In the genomic region with DNA sequence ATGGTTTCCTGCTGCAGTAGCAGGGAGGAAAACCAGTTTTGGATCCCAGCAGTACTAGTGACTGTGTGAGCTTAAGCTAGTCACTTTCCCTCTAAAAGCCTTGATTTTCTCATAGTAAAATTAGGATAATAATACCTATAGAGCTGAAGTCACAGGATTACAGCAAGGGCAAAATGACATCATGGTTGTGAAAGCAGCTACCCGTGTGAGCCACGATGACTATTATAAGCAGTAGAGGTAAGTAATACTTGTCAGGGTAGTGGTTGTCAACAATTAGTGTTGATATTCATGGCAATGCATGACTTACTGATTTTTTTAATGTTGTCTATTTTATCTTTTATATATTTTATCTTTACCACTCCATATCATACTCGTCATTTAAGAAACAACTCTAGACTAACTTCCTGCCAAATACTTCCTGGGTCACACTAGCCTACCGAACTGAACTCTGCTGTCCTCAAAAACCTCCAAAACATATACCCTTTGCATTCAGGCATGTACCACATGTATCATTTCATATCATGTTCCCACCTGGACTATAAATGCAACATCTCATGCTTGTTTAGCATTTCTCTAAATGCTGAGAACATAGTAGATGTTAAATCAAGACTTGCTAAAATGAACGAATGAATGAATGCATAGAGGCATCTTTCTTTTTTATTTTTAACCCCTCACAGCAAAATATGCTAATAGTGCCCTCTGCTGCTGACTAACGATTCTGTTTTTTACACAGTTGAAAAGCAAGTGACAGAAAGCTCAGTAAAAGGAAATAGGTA, we compare ENCODE assay signal across 8 cellular contexts.
DNase-seq lines count a peak whose midpoint lies in the region; ATAC-seq, FAIRE-seq and TF ChIP-seq lines count a peak whose summit lies in the region.

No MANE protein-coding gene starts in this region.

- no peaks in the 10 kb centered on the region for H3K9me3 ChIP-seq in small intestine (ENCODE audit: control insufficient read depth, low read depth)

- peak; percentile 59 for TF ChIP-seq CTCF in BJ (IDR thresholded peaks at IDR 0.05; ENCODE audit: insufficient read depth, low read depth, low read length)

- no peak for FAIRE-seq in small intestine (lab: Jason Lieb, UNC)

- H3K27ac ChIP-seq in small intestine (ENCODE audit: low read depth in 1 of 2, low read length in 1 of 2) = no peak overlapping the region

- CTCF ChIA-PET in BJ (lab: Yijun Ruan, JAX) = interaction anchor here (0.6 to 7.7 kb wide), 17 partner anchors 9 to 716 kb away, joined by 3 to 47 read pairs (median 4); no protein-coding TSS in a partner anchor

- peaks cover 20% of the 10 kb centered on the region for H3K27me3 ChIP-seq in BJ (ENCODE audit: control insufficient read depth, insufficient read depth, low read length)
- no peaks in the 10 kb centered on the region for H3K27me3 ChIP-seq in small intestine (ENCODE audit: control insufficient read depth in 2 of 2, insufficient read depth in 2 of 2, low read length in 2 of 2)

- H3K36me3 ChIP-seq in BJ (ENCODE audit: control insufficient read depth, insufficient read depth, low read length) (no peaks in the 10 kb centered on the region), small intestine (ENCODE audit: control insufficient read depth in 2 of 2, insufficient read depth in 2 of 2, low read length in 2 of 2) (no peaks in the 10 kb centered on the region)

- DNase-seq in BJ (ENCODE audit: low read depth) = no peak
- DNase-seq in NCI-H69 (lab: John Stamatoyannopoulos, UW) = peak; percentile 77
- peak; percentile 50 for DNase-seq in dedifferentiated amniotic fluid mesenchymal stem cell (ENCODE audit: extremely low spot score)
- peak; percentile 25 for DNase-seq in small intestine
- DNase-seq in OCI-M2 (lab: John Stamatoyannopoulos, UW; ENCODE audit: unreplicated experiment) = no peak
- no peak for DNase-seq in HUDEP-2 (lab: John Stamatoyannopoulos, UW; ENCODE audit: unreplicated experiment in 76 of 76)

- ATAC-seq in GM18867 (IDR thresholded peaks at IDR 0.05; ENCODE audit: unreplicated experiment) (peak; percentile 56), HG02623 (IDR thresholded peaks at IDR 0.05; ENCODE audit: unreplicated experiment) (no peak)

- H3K4me3 ChIP-seq in BJ (ENCODE audit: low read depth, low read length) = no peak overlapping the region
- H3K4me3 ChIP-seq in small intestine (ENCODE audit: low read depth in 1 of 2, low read length in 2 of 2) = no peak overlapping the region

- POLR2A ChIA-PET in BJ (lab: Charles Lee) = no interaction called here

- no peaks in the 10 kb centered on the region for H3K4me1 ChIP-seq in small intestine (ENCODE audit: control insufficient read depth in 2 of 2, insufficient read depth in 1 of 2, low read depth in 1 of 2, low read length in 1 of 2)

- WGBS in small intestine, 3 donors = 21 to 35% (median 22%) methylated on average over 6 of the region's 6 CpGs

Comparison
In these comparisons a context has a peak if more than half of its experiments do, and no peak if none do; other contexts are left out.
1. DNase-seq: peak in NCI-H69 (single experiment), dedifferentiated amniotic fluid mesenchymal stem cell (single experiment) and small intestine (single experiment); none in BJ (single experiment), OCI-M2 (single experiment) and HUDEP-2 (0 of 76).